1 cellular context compared by ENCODE assay signal in genomic region chr9:130692365-130692764, GRCh38.
TF ChIP-seq lines count a peak whose summit lies in the region.

No MANE protein-coding gene starts in this region.

TF ChIP-seq in IMR-90, 13 proteins besides CTCF, POLR2A, EP300 and RAD21 (continued from another document):
- TF ChIP-seq USF2 (IDR thresholded peaks at IDR 0.05; ENCODE audit: low read depth, low read length), result no peak
- no peak for TF ChIP-seq FOS (IDR thresholded peaks at IDR 0.05; ENCODE audit: low read depth, low read length)
- TF ChIP-seq BHLHE40 (IDR thresholded peaks at IDR 0.05; ENCODE audit: low read depth, low read length), result no peak
- TF ChIP-seq RCOR1 (IDR thresholded peaks at IDR 0.05; ENCODE audit: insufficient replicate concordance, low read length), result no peak
- TF ChIP-seq MAFK (IDR thresholded peaks at IDR 0.05; ENCODE audit: low read depth, low read length), result no peak
- TF ChIP-seq ELK1 (IDR thresholded peaks at IDR 0.05; ENCODE audit: borderline replicate concordance, low read depth, low read length), result no peak
- no peak for TF ChIP-seq NFE2L2 (IDR thresholded peaks at IDR 0.05; ENCODE audit: low read depth, low read length)
- no peak for TF ChIP-seq SMC3 (IDR thresholded peaks at IDR 0.05; ENCODE audit: low read depth, low read length)
- TF ChIP-seq MXI1 (IDR thresholded peaks at IDR 0.05; ENCODE audit: borderline replicate concordance, low read depth, low read length), result no peak
- no peak for TF ChIP-seq MAZ (IDR thresholded peaks at IDR 0.05; ENCODE audit: borderline replicate concordance, low read depth, low read length)
- TF ChIP-seq CHD1 (IDR thresholded peaks at IDR 0.05; ENCODE audit: low read depth, low read length), result no peak
